8 cellular contexts compared by ENCODE assay signal in the genomic region with DNA sequence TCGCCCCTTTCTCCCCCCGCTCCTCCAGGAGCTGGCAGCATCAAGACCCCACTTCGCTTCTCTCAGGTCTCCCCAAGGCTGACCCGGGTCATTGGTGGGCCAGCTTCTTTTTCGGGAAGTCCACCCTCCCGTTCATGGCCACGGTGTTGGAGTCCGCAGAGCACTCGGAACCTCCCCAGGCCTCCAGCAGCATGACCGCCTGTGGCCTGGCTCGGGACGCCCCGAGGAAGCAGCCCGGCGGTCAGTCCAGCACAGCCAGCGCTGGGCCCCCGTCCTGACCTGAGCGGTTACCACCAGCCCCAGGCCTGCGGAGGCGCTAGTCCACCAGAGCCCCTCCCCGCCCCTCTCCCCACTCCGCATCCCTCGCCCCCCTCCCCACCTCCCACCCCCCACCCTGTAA. TPM values are rescaled to one million over a fixed set of nuclear protein-coding genes. Genes with fewer than 3 reads are reported as not detected.
DNase-seq lines count a peak whose midpoint lies in the region; ATAC-seq, FAIRE-seq and TF ChIP-seq lines count a peak whose summit lies in the region.

No MANE protein-coding gene starts in this region.

- DNase-seq in astrocyte of the hippocampus (ENCODE audit: low read depth, low spot score) = peak; percentile 42
- no peak for DNase-seq in keratinocyte (ENCODE audit: low read depth, low spot score)
- no peak for DNase-seq in stimulated activated naive CD8-positive, alpha-beta T cell treated with anti-CD3 and anti-CD28 coated beads, Interleukin-15, amount 100 ng/mL, for 72 hours
- DNase-seq in COR-L47 (lab: John Stamatoyannopoulos, UW) = no peak
- DNase-seq in DMS153 (lab: John Stamatoyannopoulos, UW) = no peak
- DNase-seq in central memory CD4-positive, alpha-beta T cell = no peak

- peaks cover 10% of the 10 kb centered on the region for H3K4me1 ChIP-seq in HUES6 (ENCODE audit: control insufficient read depth, insufficient read depth, low read length)
- peaks cover 10% of the 10 kb centered on the region for H3K4me1 ChIP-seq in keratinocyte (ENCODE audit: control insufficient read depth, extremely low read depth, insufficient read depth, low read length)

- dilution Hi-C loops in keratinocyte (cut with MboI; ENCODE audit: extremely low pct_ligation_motif_present, low sequenced_read_pairs) = no loop called here

- peak overlapping the region; percentile 79 for H3K4me3 ChIP-seq in HUES6 (ENCODE audit: low read depth, low read length)
- peak overlapping the region; percentile 72 to 96 (median 79) for H3K4me3 ChIP-seq in keratinocyte (ENCODE audit: control insufficient read depth in 2 of 3, extremely low read depth in 1 of 3, insufficient read depth in 2 of 3, low read depth in 1 of 3, low read length in 3 of 3)

- H3K9me1 ChIP-seq in keratinocyte (ENCODE audit: control insufficient read depth, extremely low read depth, insufficient read depth, low read length) = no peaks in the 10 kb centered on the region

- H3K9me3 Mint-ChIP-seq in stimulated activated naive CD8-positive, alpha-beta T cell treated with anti-CD3 and anti-CD28 coated beads, Interleukin-15, amount 100 ng/mL, for 72 hours = peaks cover 9 to 15% of the 10 kb centered on the region in 2 donors

- peak overlapping the region; percentile 62; the same call in 1 of the 2 replicates for H3K27ac ChIP-seq in HUES6 (ENCODE audit: low read depth, low read length)
- peak overlapping the region; percentile 52 for H3K27ac ChIP-seq in keratinocyte (ENCODE audit: control insufficient read depth, insufficient read depth, low read length)

- no peak for TF ChIP-seq CTCF in keratinocyte (optimal IDR thresholded peaks at IDR 0.05 in 1 of 3, IDR thresholded peaks at IDR 0.05 in 1 of 3, conservative IDR thresholded peaks at IDR 0.05 in 1 of 3; ENCODE audit: extremely low read depth in 1 of 3, insufficient read depth in 2 of 3, low read length in 3 of 3)

- peak overlapping the region; percentile 76 for H3K4me2 ChIP-seq in keratinocyte (ENCODE audit: control insufficient read depth, extremely low read depth, insufficient read depth, low read depth, low read length)

- H3K4me3 Mint-ChIP-seq in stimulated activated naive CD8-positive, alpha-beta T cell treated with anti-CD3 and anti-CD28 coated beads, Interleukin-15, amount 100 ng/mL, for 72 hours = peak overlapping the region; percentile 84 to 92

- H3K79me2 ChIP-seq in keratinocyte (ENCODE audit: control insufficient read depth, insufficient read depth, low read length) = peaks cover 20% of the 10 kb centered on the region

- H3K9ac ChIP-seq in HUES6 (ENCODE audit: low read length) = peak overlapping the region; percentile 75
- H3K9ac ChIP-seq in keratinocyte (ENCODE audit: control insufficient read depth, extremely low read depth, insufficient read depth, low read length) = peak overlapping the region; percentile 86

- H3K27me3 ChIP-seq in HUES6 (ENCODE audit: control insufficient read depth, insufficient read depth, low read length) (peaks cover 14% of the 10 kb centered on the region), keratinocyte (ENCODE audit: control insufficient read depth, extremely low read depth, insufficient read depth, low read length) (no peaks in the 10 kb centered on the region)

- peaks cover 43% of the 10 kb centered on the region for H3K4me1 Mint-ChIP-seq in stimulated activated naive CD8-positive, alpha-beta T cell treated with anti-CD3 and anti-CD28 coated beads, Interleukin-15, amount 100 ng/mL, for 72 hours

- peaks cover 6% of the 10 kb centered on the region for H3K27me3 Mint-ChIP-seq in stimulated activated naive CD8-positive, alpha-beta T cell treated with anti-CD3 and anti-CD28 coated beads, Interleukin-15, amount 100 ng/mL, for 72 hours

- H3K9me3 ChIP-seq in HUES6 (ENCODE audit: control insufficient read depth, insufficient read depth, low read depth, low read length) (peaks cover 6% of the 10 kb centered on the region), keratinocyte (ENCODE audit: control insufficient read depth, low read depth, low read length) (peaks cover 6% of the 10 kb centered on the region)

- peaks cover 19% of the 10 kb centered on the region for H3K36me3 ChIP-seq in HUES6 (ENCODE audit: control insufficient read depth, insufficient read depth, low read length)
- H3K36me3 ChIP-seq in keratinocyte (ENCODE audit: control insufficient read depth in 2 of 2, extremely low read depth in 1 of 2, insufficient read depth in 2 of 2, low read length in 2 of 2) = peaks cover 11 to 19% of the 10 kb centered on the region in 2 experiments

- H2AFZ ChIP-seq in keratinocyte (ENCODE audit: control insufficient read depth, low read length) = no peak overlapping the region

- peaks cover 16% of the 10 kb centered on the region for H4K20me1 ChIP-seq in keratinocyte (ENCODE audit: control insufficient read depth, extremely low read depth, insufficient read depth, low read length)

- ATAC-seq in stimulated activated naive CD8-positive, alpha-beta T cell treated with anti-CD3 and anti-CD28 coated beads, Interleukin-15, amount 100 ng/mL, for 72 hours = no peak
- ATAC-seq in HG02798 (IDR thresholded peaks at IDR 0.05; ENCODE audit: poor library complexity, unreplicated experiment) = no peak

- peak overlapping the region in 1 of 2 donors; percentile 63 for H3K27ac Mint-ChIP-seq in stimulated activated naive CD8-positive, alpha-beta T cell treated with anti-CD3 and anti-CD28 coated beads, Interleukin-15, amount 100 ng/mL, for 72 hours

- FAIRE-seq in keratinocyte (lab: Jason Lieb, UNC) = no peak

RNA-seq across cellular contexts. Expression of a gene that starts 1.0 kb away (rescaled TPM):
- polyA plus RNA-seq in keratinocyte = 8.8 to 68.4 TPM (median 16.4 TPM) in 3 replicates
- polyA plus RNA-seq in keratinocyte (2011; ENCODE audit: low read depth) = 71.8 TPM
- 29.1 and 150 TPM in 2 replicates for polyA plus RNA-seq in keratinocyte (2011; cell fraction: cytosol; rRNA removed)
- 14.0 and 23.8 TPM in 2 replicates for polyA plus RNA-seq in keratinocyte (2011; cell fraction: nucleus; rRNA removed)
- polyA plus RNA-seq in keratinocyte (2012; ENCODE audit: low replicate concordance) = 239 and 414 TPM in 2 replicates
- 5.2 to 107 TPM (median 12.5 TPM) in 3 replicates for polyA minus RNA-seq in keratinocyte
- polyA minus RNA-seq in keratinocyte (2011; cell fraction: cytosol; rRNA and poly(A)+ RNA removed) = 879 TPM
- polyA minus RNA-seq in keratinocyte (2011; cell fraction: nucleus; rRNA and poly(A)+ RNA removed) = 20.5 and 25.3 TPM in 2 replicates

RNA-seq across cellular contexts. Expression of a gene that starts 15.6 kb away (rescaled TPM):
- polyA plus RNA-seq in keratinocyte = 28.5 to 38.9 TPM (median 37.0 TPM) in 3 replicates
- 10.8 TPM for polyA plus RNA-seq in keratinocyte (2011; ENCODE audit: low read depth)
- polyA plus RNA-seq in keratinocyte (2011; cell fraction: cytosol; rRNA removed) = 29.9 and 50.4 TPM in 2 replicates
- polyA plus RNA-seq in keratinocyte (2011; cell fraction: nucleus; rRNA removed) = 63.1 and 87.1 TPM in 2 replicates
- 32.1 and 36.7 TPM in 2 replicates for polyA plus RNA-seq in keratinocyte (2012; ENCODE audit: low replicate concordance)
- 18.9 to 27.3 TPM (median 23.5 TPM) in 3 replicates for polyA minus RNA-seq in keratinocyte
- 51.6 TPM for polyA minus RNA-seq in keratinocyte (2011; cell fraction: cytosol; rRNA and poly(A)+ RNA removed)
- polyA minus RNA-seq in keratinocyte (2011; cell fraction: nucleus; rRNA and poly(A)+ RNA removed) = 26.2 and 30.3 TPM in 2 replicates

RNA-seq across cellular contexts. Expression of a gene that starts 22.7 kb away (rescaled TPM):
- polyA plus RNA-seq in keratinocyte = 0.12 to 0.77 TPM (median 0.31 TPM) in 3 replicates
- 23.8 TPM for polyA plus RNA-seq in keratinocyte (2011; ENCODE audit: low read depth)
- 1.7 and 1.9 TPM in 2 replicates for polyA plus RNA-seq in keratinocyte (2011; cell fraction: cytosol; rRNA removed)
- 2.0 and 2.6 TPM in 2 replicates for polyA plus RNA-seq in keratinocyte (2011; cell fraction: nucleus; rRNA removed)
- 0.99 and 20.9 TPM in 2 replicates for polyA plus RNA-seq in keratinocyte (2012; ENCODE audit: low replicate concordance)
- 0.33 to 0.82 TPM in 2 of 3 replicates, not detected in the other for polyA minus RNA-seq in keratinocyte
- polyA minus RNA-seq in keratinocyte (2011; cell fraction: cytosol; rRNA and poly(A)+ RNA removed) = 3.6 TPM
- 1.6 and 2.1 TPM in 2 replicates for polyA minus RNA-seq in keratinocyte (2011; cell fraction: nucleus; rRNA and poly(A)+ RNA removed)

RNA-seq across cellular contexts. Expression of a gene that starts 25.9 kb away (rescaled TPM):
- polyA plus RNA-seq in keratinocyte = 0.10 to 0.32 TPM (median 0.14 TPM) in 3 replicates
- not detected for polyA plus RNA-seq in keratinocyte (2011; ENCODE audit: low read depth)
- polyA plus RNA-seq in keratinocyte (2011; cell fraction: cytosol; rRNA removed) = 0.05 and 0.30 TPM in 2 replicates
- polyA plus RNA-seq in keratinocyte (2011; cell fraction: nucleus; rRNA removed) = 0.52 and 0.97 TPM in 2 replicates
- 0.28 TPM in 1 of 2 replicates, not detected in the other for polyA plus RNA-seq in keratinocyte (2012; ENCODE audit: low replicate concordance)
- 0.13 to 1.3 TPM in 2 of 3 replicates, not detected in the other for polyA minus RNA-seq in keratinocyte
- polyA minus RNA-seq in keratinocyte (2011; cell fraction: cytosol; rRNA and poly(A)+ RNA removed) = not detected
- polyA minus RNA-seq in keratinocyte (2011; cell fraction: nucleus; rRNA and poly(A)+ RNA removed) = 0.53 and 0.54 TPM in 2 replicates

RNA-seq across cellular contexts. Expression of a gene that starts 32.4 kb away (rescaled TPM):
- 0.48 to 0.84 TPM (median 0.55 TPM) in 3 replicates for polyA plus RNA-seq in keratinocyte
- polyA plus RNA-seq in keratinocyte (2011; ENCODE audit: low read depth) = not detected
- 0.43 and 0.79 TPM in 2 replicates for polyA plus RNA-seq in keratinocyte (2011; cell fraction: cytosol; rRNA removed)
- polyA plus RNA-seq in keratinocyte (2011; cell fraction: nucleus; rRNA removed) = 1.3 and 3.7 TPM in 2 replicates
- polyA plus RNA-seq in keratinocyte (2012; ENCODE audit: low replicate concordance) = 0.55 and 0.81 TPM in 2 replicates
- polyA minus RNA-seq in keratinocyte = 0.22 to 0.39 TPM (median 0.30 TPM) in 3 replicates
- polyA minus RNA-seq in keratinocyte (2011; cell fraction: cytosol; rRNA and poly(A)+ RNA removed) = not detected
- polyA minus RNA-seq in keratinocyte (2011; cell fraction: nucleus; rRNA and poly(A)+ RNA removed) = 0.47 and 0.84 TPM in 2 replicates
